ENCODE assay signal across 11 cellular contexts in genomic region chr5:37071901-37072581, GRCh38.
DNase-seq lines count a peak whose midpoint lies in the region; ATAC-seq and TF ChIP-seq lines count a peak whose summit lies in the region.
"Had no signal": no experiment of that assay in that cellular context is flagged by ENCODE, and none has a peak within 500 bp of the region (broad histone marks: within the 10 kb centered on the region; RNA-seq: fewer than 3 reads in every experiment).

No MANE protein-coding gene starts in this region.

- H3K36me3 ChIP-seq in ACC112 (ENCODE audit: insufficient read depth, low read length) (no peaks in the 10 kb centered on the region), HEK293 (ENCODE audit: control insufficient read depth in 2 of 2, insufficient read depth in 1 of 2, low read length in 2 of 2) (peaks cover 0 to 3% of the 10 kb centered on the region in 2 experiments; a peak in 1 of 3 replicates), brain microvascular endothelial cell (replicated peaks) (no peaks in the 10 kb centered on the region)

- H3K36me3 Mint-ChIP-seq in activated naive CD4-positive, alpha-beta T cell treated with anti-CD3 and anti-CD28 coated beads, Interleukin-2, amount 10 ng/mL, durations not matched to agents 7 days and 5 days: no peaks in the 10 kb centered on the region
- H3K36me3 Mint-ChIP-seq: WTC11 had no signal

- H3K27me3 ChIP-seq in ACC112 (ENCODE audit: insufficient read depth, low read length) (no peaks in the 10 kb centered on the region), brain microvascular endothelial cell (replicated peaks) (no peaks in the 10 kb centered on the region), layer of hippocampus (ENCODE audit: control insufficient read depth, insufficient read depth, low read length) (no peaks in the 10 kb centered on the region)

- H3K4me3 Mint-ChIP-seq in activated naive CD4-positive, alpha-beta T cell treated with anti-CD3 and anti-CD28 coated beads, Interleukin-2, amount 10 ng/mL, durations not matched to agents 7 days and 5 days: no peak overlapping the region
- H3K4me3 Mint-ChIP-seq: activated T-helper 1 cell treated with anti-CD3 and anti-CD28 coated beads, Interleukin-12 subunit alpha, Interleukin-12 subunit beta, Interleukin-2, Interleukin-4 antibody, amounts not matched to agents 30 ng/mL and 10 ng/mL and 1 ng/mL, durations not matched to agents 14 hours and 24 hours and 36 hours; WTC11 had no signal

- in situ Hi-C loops in brain microvascular endothelial cell (cut with HindIII; ENCODE audit: low pct_ligation_motif_present, low sequenced_read_pairs): no loop called here

- H3K4me1 Mint-ChIP-seq in activated naive CD4-positive, alpha-beta T cell treated with anti-CD3 and anti-CD28 coated beads, Interleukin-2, amount 10 ng/mL, durations not matched to agents 7 days and 5 days: no peaks in the 10 kb centered on the region
- H3K4me1 Mint-ChIP-seq: WTC11 had no signal

- H3K9me3 ChIP-seq in HEK293 (ENCODE audit: control insufficient read depth, insufficient read depth, low read depth, low read length): no peaks in the 10 kb centered on the region

- H3K9me3 Mint-ChIP-seq in activated naive CD4-positive, alpha-beta T cell treated with anti-CD3 and anti-CD28 coated beads, Interleukin-2, amount 10 ng/mL, durations not matched to agents 7 days and 5 days: no peaks in the 10 kb centered on the region
- H3K9me3 Mint-ChIP-seq: activated T-helper 1 cell treated with anti-CD3 and anti-CD28 coated beads, Interleukin-12 subunit alpha, Interleukin-12 subunit beta, Interleukin-2, Interleukin-4 antibody, amounts not matched to agents 30 ng/mL and 10 ng/mL and 1 ng/mL, durations not matched to agents 14 hours and 24 hours and 36 hours; WTC11 had no signal

- H3K4me1 ChIP-seq in ACC112 (ENCODE audit: control insufficient read depth, insufficient read depth, low read length, unreplicated experiment) (peaks cover 22% of the 10 kb centered on the region), HEK293 (ENCODE audit: control insufficient read depth, insufficient read depth, low read length) (no peaks in the 10 kb centered on the region)

- DNase-seq in brain microvascular endothelial cell (peak; percentile 87), RKO (ENCODE audit: low spot score) (no peak)
- DNase-seq in activated CD8-positive, alpha-beta memory T cell treated with anti-CD3 and anti-CD28 coated beads, Interleukin-2, amount 50 U/mL, for 48 hours: no peak
- no peak for DNase-seq in activated naive CD4-positive, alpha-beta T cell treated with anti-CD3 and anti-CD28 coated beads, Interleukin-2, amount 10 ng/mL, durations not matched to agents 7 days and 5 days
- DNase-seq: cortex of kidney had no signal

- H3K27me3 Mint-ChIP-seq in activated naive CD4-positive, alpha-beta T cell treated with anti-CD3 and anti-CD28 coated beads, Interleukin-2, amount 10 ng/mL, durations not matched to agents 7 days and 5 days: no peaks in the 10 kb centered on the region

- H3K79me2 ChIP-seq in ACC112 (ENCODE audit: control insufficient read depth, insufficient read depth, low read length, unreplicated experiment): no peaks in the 10 kb centered on the region

- no peak for ATAC-seq in GM18502 (IDR thresholded peaks at IDR 0.05; ENCODE audit: poor library complexity, unreplicated experiment)
- ATAC-seq: WTC11 had no signal

- CTCF ChIA-PET in HEK293 (lab: Yijun Ruan, JAX): interaction anchor here (0.6 to 0.7 kb wide), 2 partner anchors 10 to 248 kb away, joined by 3 read pairs; no protein-coding TSS in a partner anchor
- CTCF ChIA-PET in activated naive CD4-positive, alpha-beta T cell treated with anti-CD3 and anti-CD28 coated beads, Interleukin-2, amount 10 ng/mL, durations not matched to agents 7 days and 5 days (lab: Charles Lee): interaction anchor here (0.6 to 0.7 kb wide), 2 partner anchors 140 to 1570 kb away, joined by 3 read pairs; no protein-coding TSS in a partner anchor

- no peak overlapping the region for H2AFZ ChIP-seq in ACC112 (ENCODE audit: low read length, unreplicated experiment)

- POLR2A ChIA-PET in HEK293 (lab: Yijun Ruan, JAX): no interaction called here

- H3K27ac Mint-ChIP-seq in activated naive CD4-positive, alpha-beta T cell treated with anti-CD3 and anti-CD28 coated beads, Interleukin-2, amount 10 ng/mL, durations not matched to agents 7 days and 5 days: no peak overlapping the region
- H3K27ac Mint-ChIP-seq: activated T-helper 1 cell treated with anti-CD3 and anti-CD28 coated beads, Interleukin-12 subunit alpha, Interleukin-12 subunit beta, Interleukin-2, Interleukin-4 antibody, amounts not matched to agents 30 ng/mL and 10 ng/mL and 1 ng/mL, durations not matched to agents 14 hours and 24 hours and 36 hours; WTC11 had no signal

- no peak for TF ChIP-seq CTCF in HEK293 (tag by site-specific recombination; IDR thresholded peaks at IDR 0.05)
- TF ChIP-seq CTCF in brain microvascular endothelial cell (IDR thresholded peaks at IDR 0.05; ENCODE audit: low read depth, low read length, missing control alignments): no peak

- H3K27ac ChIP-seq in ACC112 (ENCODE audit: low read depth, low read length) (peak overlapping the region; percentile 59), HEK293 (ENCODE audit: extremely low read depth, low read depth, low read length) (no peak overlapping the region), brain microvascular endothelial cell (peak overlapping the region; percentile 84), layer of hippocampus (ENCODE audit: low read depth, low read length) (peak overlapping the region; percentile 88)

- H3K4me3 ChIP-seq in ACC112 (ENCODE audit: low read depth, low read length) (0 out of 2 replicates have a peak overlapping the region, but pooled peaks have one; percentile 4), HEK293 (ENCODE audit: low read depth, low read length) (no peak overlapping the region), brain microvascular endothelial cell (ENCODE audit: low read depth, low read length) (no peak overlapping the region)

TF ChIP-seq in HEK293, 187 proteins besides CTCF, POLR2A, EP300 and RAD21:
- no peak for TF ChIP-seq INSM2 (tag by site-specific recombination; IDR thresholded peaks at IDR 0.05)
- no peak for TF ChIP-seq YY2 (tag by site-specific recombination; IDR thresholded peaks at IDR 0.05)
- no peak for TF ChIP-seq ZBTB26 (tag by site-specific recombination; optimal IDR thresholded peaks at IDR 0.05)
- TF ChIP-seq, protein P1, sequence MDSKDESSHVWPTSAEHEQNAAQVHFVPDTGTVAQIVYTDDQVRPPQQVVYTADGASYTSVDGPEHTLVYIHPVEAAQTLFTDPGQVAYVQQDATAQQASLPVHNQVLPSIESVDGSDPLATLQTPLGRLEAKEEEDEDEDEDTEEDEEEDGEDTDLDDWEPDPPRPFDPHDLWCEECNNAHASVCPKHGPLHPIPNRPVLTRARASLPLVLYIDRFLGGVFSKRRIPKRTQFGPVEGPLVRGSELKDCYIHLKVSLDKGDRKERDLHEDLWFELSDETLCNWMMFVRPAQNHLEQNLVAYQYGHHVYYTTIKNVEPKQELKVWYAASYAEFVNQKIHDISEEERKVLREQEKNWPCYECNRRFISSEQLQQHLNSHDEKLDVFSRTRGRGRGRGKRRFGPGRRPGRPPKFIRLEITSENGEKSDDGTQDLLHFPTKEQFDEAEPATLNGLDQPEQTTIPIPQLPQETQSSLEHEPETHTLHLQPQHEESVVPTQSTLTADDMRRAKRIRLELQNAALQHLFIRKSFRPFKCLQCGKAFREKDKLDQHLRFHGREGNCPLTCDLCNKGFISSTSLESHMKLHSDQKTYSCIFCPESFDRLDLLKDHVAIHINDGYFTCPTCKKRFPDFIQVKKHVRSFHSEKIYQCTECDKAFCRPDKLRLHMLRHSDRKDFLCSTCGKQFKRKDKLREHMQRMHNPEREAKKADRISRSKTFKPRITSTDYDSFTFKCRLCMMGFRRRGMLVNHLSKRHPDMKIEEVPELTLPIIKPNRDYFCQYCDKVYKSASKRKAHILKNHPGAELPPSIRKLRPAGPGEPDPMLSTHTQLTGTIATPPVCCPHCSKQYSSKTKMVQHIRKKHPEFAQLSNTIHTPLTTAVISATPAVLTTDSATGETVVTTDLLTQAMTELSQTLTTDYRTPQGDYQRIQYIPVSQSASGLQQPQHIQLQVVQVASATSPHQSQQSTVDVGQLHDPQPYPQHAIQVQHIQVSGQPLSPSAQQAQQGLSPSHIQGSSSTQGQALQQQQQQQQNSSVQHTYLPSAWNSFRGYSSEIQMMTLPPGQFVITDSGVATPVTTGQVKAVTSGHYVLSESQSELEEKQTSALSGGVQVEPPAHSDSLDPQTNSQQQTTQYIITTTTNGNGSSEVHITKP (tag by site-specific recombination; IDR thresholded peaks at IDR 0.05): peak; percentile 93
TF ChIP-seq in HEK293: peak in this region for 1.
